24 cellular contexts compared by ENCODE assay signal in genomic region chr1:40273547-40274166, GRCh38. TPM values are rescaled to one million over a fixed set of nuclear protein-coding genes. Genes with fewer than 3 reads are reported as not detected.
DNase-seq lines count a peak whose midpoint lies in the region; ATAC-seq, FAIRE-seq and TF ChIP-seq lines count a peak whose summit lies in the region.
"Had no signal": no experiment of that assay in that cellular context is flagged by ENCODE, and none has a peak within 500 bp of the region (broad histone marks: within the 10 kb centered on the region; RNA-seq: fewer than 3 reads in every experiment).

No MANE protein-coding gene starts in this region.

- ATAC-seq in pancreas (peak in 3 of 4 donors; percentile 22 to 87 (median 51)), GM23338 (no peak)

- intact Hi-C loops in pancreas (cut with DNase I), result no loop called here
- intact Hi-C loops in CD4-positive, alpha-beta memory T cell (cut with micrococcal nuclease), result no loop called here

- no peak overlapping the region for H3K4me2 ChIP-seq in GM23338
- H3K4me2 ChIP-seq: BLaER1, PC-9, SK-N-SH had no signal

- H3K4me1 ChIP-seq in pancreas (peaks cover 7 to 11% (median 7%) of the 10 kb centered on the region in 3 donors), GM23338 (ENCODE audit: insufficient read depth) (no peaks in the 10 kb centered on the region)
- H3K4me1 ChIP-seq in CD4-positive, alpha-beta memory T cell (ENCODE audit: insufficient read depth, low read length), result no peaks in the 10 kb centered on the region
- no peaks in the 10 kb centered on the region for H3K4me1 ChIP-seq in CD8-positive, alpha-beta memory T cell (ENCODE audit: insufficient read depth, low read length)
- H3K4me1 ChIP-seq: BLaER1 had no signal

- H4K20me1 ChIP-seq in GM23338 (replicated peaks; ENCODE audit: insufficient read depth), result peaks cover 16% of the 10 kb centered on the region
- H4K20me1 ChIP-seq: BLaER1 had no signal

- H3K36me3 Mint-ChIP-seq in CD4-positive, alpha-beta memory T cell, result peaks cover 40 to 53% of the 10 kb centered on the region in 2 donors
- H3K36me3 Mint-ChIP-seq in GM23338 (ENCODE audit: low read depth), result peaks cover 48% of the 10 kb centered on the region
- H3K36me3 Mint-ChIP-seq in CD8-positive, alpha-beta memory T cell, result peaks cover 0 to 67% (median 32%) of the 10 kb centered on the region in 3 donors

- no peaks in the 10 kb centered on the region for H3K9me2 ChIP-seq in GM23338 (ENCODE audit: insufficient read depth)
- H3K9me2 ChIP-seq: SK-N-SH had no signal

- H3K9me3 Mint-ChIP-seq in CD4-positive, alpha-beta memory T cell, result no peaks in the 10 kb centered on the region
- no peaks in the 10 kb centered on the region for H3K9me3 Mint-ChIP-seq in GM23338
- no peaks in the 10 kb centered on the region for H3K9me3 Mint-ChIP-seq in CD8-positive, alpha-beta memory T cell
- H3K9me3 Mint-ChIP-seq: CD4-positive, alpha-beta T cell had no signal

- FAIRE-seq in RCC 7860 (lab: Jason Lieb, UNC) (peak; percentile 72), pancreas (lab: Jason Lieb, UNC) (no peak)
- FAIRE-seq: G401.6 had no signal

- H3K36me3 ChIP-seq in pancreas (peaks cover 0 to 19% (median 6%) of the 10 kb centered on the region in 3 donors), GM23338 (ENCODE audit: insufficient read depth) (peaks cover 27% of the 10 kb centered on the region; the same call in 1 of the 2 replicates)
- H3K36me3 ChIP-seq in CD4-positive, alpha-beta memory T cell (ENCODE audit: insufficient read depth, low read length), result peaks cover 40% of the 10 kb centered on the region
- H3K36me3 ChIP-seq in CD8-positive, alpha-beta memory T cell (ENCODE audit: insufficient read depth, low read length), result peaks cover 36% of the 10 kb centered on the region

- WGBS in pancreas, 2 donors, result 28 to 31% methylated on average over 4 of the region's 4 CpGs

- H2AFZ ChIP-seq in GM23338, result no peak overlapping the region
- H2AFZ ChIP-seq: PC-9 had no signal

- H3K27ac ChIP-seq in pancreas (peak overlapping the region in 2 of 4 donors; percentile 22 to 53), GM23338 (ENCODE audit: low read depth) (no peak overlapping the region)
- H3K27ac ChIP-seq in CD4-positive, alpha-beta memory T cell (ENCODE audit: low read depth, low read length), result no peak overlapping the region
- H3K27ac ChIP-seq in CD8-positive, alpha-beta memory T cell (ENCODE audit: low read depth, low read length), result no peak overlapping the region
- H3K27ac ChIP-seq: BLaER1, HL-60, PC-9 had no signal

- H3K79me2 ChIP-seq in GM23338 (replicated peaks; ENCODE audit: insufficient read depth), result 0 out of 2 replicates have a peak, but pooled peaks cover 6% of the 10 kb centered on the region

- H3K4me1 Mint-ChIP-seq in CD4-positive, alpha-beta memory T cell, result peaks cover 0 to 9% (median 4%) of the 10 kb centered on the region in 4 donors
- H3K4me1 Mint-ChIP-seq in GM23338, result peaks cover 5% of the 10 kb centered on the region; the same call in 2 of the 3 replicates
- H3K4me1 Mint-ChIP-seq in CD8-positive, alpha-beta memory T cell, result peaks cover 0 to 9% (median 3%) of the 10 kb centered on the region in 3 donors

- CTCF ChIA-PET in CD4-positive, alpha-beta memory T cell (lab: Charles Lee; ENCODE audit: partially characterized antibody), result interaction anchor here (1.3 to 1.9 kb wide), 3 partner anchors 11 to 130 kb away, joined by 3 to 7 read pairs (median 6); no protein-coding TSS in a partner anchor
- CTCF ChIA-PET in CD8-positive, alpha-beta memory T cell (lab: Charles Lee), result interaction anchor here (0.8 to 1.4 kb wide), 3 partner anchors 41 to 131 kb away, joined by 3 to 4 read pairs (median 3); no protein-coding TSS in a partner anchor

- DNase-seq in RCC 7860 (ENCODE audit: low spot score), result no peak
- peak; percentile 13 for DNase-seq in amniotic epithelial cell (ENCODE audit: low read depth)
- peak; percentile 33 for DNase-seq in kidney glomerular epithelial cell (lab: John Stamatoyannopoulos, UW)
- no peak for DNase-seq in pancreas
- DNase-seq in CD4-positive, alpha-beta memory T cell, result no peak
- DNase-seq in GM23338 (ENCODE audit: low spot score), result no peak
- no peak for DNase-seq in CD8-positive, alpha-beta memory T cell
- DNase-seq: CD4-positive, alpha-beta T cell; KG1; NCI-H1092; NCI-H1436 treated with DMSO at 0.1 percent for 48 hours; NCI-H1930; NCI-H226; NCI-H510A treated with DMSO at 0.1 percent for 48 hours; NCI-H748 treated with DMSO at 0.1 percent for 48 hours; PC-9; SIG-M5; SK-N-SH had no signal

- H3F3A ChIP-seq in GM23338 (replicated peaks; ENCODE audit: low read depth), result no peaks in the 10 kb centered on the region; the same call in 1 of the 2 replicates

- TF ChIP-seq CTCF in pancreas (IDR thresholded peaks at IDR 0.05) (no peak), GM23338 (conservative IDR thresholded peaks at IDR 0.05; ENCODE audit: low read depth in 2 of 2) (no peak)

- H3K9me3 ChIP-seq in pancreas, result no peaks in the 10 kb centered on the region
- no peaks in the 10 kb centered on the region for H3K9me3 ChIP-seq in CD4-positive, alpha-beta memory T cell (ENCODE audit: control insufficient read depth in 1 of 2, low read length in 2 of 2)
- H3K9me3 ChIP-seq in CD8-positive, alpha-beta memory T cell (ENCODE audit: low read length), result no peaks in the 10 kb centered on the region
- H3K9me3 ChIP-seq: BLaER1, SK-N-SH had no signal

- H3K4me3 Mint-ChIP-seq in CD4-positive, alpha-beta memory T cell, result no peak overlapping the region
- no peak overlapping the region for H3K4me3 Mint-ChIP-seq in GM23338
- H3K4me3 Mint-ChIP-seq in CD8-positive, alpha-beta memory T cell, result no peak overlapping the region
- H3K4me3 Mint-ChIP-seq: CD4-positive, alpha-beta T cell had no signal

- H3K27me3 ChIP-seq in pancreas, result no peaks in the 10 kb centered on the region
- H3K27me3 ChIP-seq in CD4-positive, alpha-beta memory T cell (ENCODE audit: insufficient read depth, low read length), result no peaks in the 10 kb centered on the region
- H3K27me3 ChIP-seq in GM23338 (ENCODE audit: insufficient read depth), result no peaks in the 10 kb centered on the region
- H3K27me3 ChIP-seq in CD8-positive, alpha-beta memory T cell (ENCODE audit: insufficient read depth, low read length, poor library complexity, severe bottlenecking), result no peaks in the 10 kb centered on the region
- H3K27me3 ChIP-seq: BLaER1 had no signal

- POLR2A ChIA-PET in CD4-positive, alpha-beta memory T cell (lab: Charles Lee; ENCODE audit: partially characterized antibody), result interaction anchor here (0.5 to 0.6 kb wide), 2 partner anchors 113 to 230 kb away, joined by 3 to 4 read pairs; no protein-coding TSS in a partner anchor
- POLR2A ChIA-PET in CD8-positive, alpha-beta memory T cell (lab: Charles Lee), result no interaction called here

- no peak overlapping the region for H3K4me3 ChIP-seq in pancreas
- no peak overlapping the region for H3K4me3 ChIP-seq in CD4-positive, alpha-beta memory T cell (ENCODE audit: low read length in 2 of 2)
- H3K4me3 ChIP-seq in GM23338, result no peak overlapping the region
- H3K4me3 ChIP-seq in CD8-positive, alpha-beta memory T cell (ENCODE audit: low read length), result no peak overlapping the region
- H3K4me3 ChIP-seq: BLaER1, PC-9 had no signal

- no peaks in the 10 kb centered on the region for H3K27me3 Mint-ChIP-seq in CD4-positive, alpha-beta memory T cell
- peaks cover 6% of the 10 kb centered on the region for H3K27me3 Mint-ChIP-seq in GM23338 (ENCODE audit: insufficient read depth, low read depth, poor library complexity)
- H3K27me3 Mint-ChIP-seq in CD8-positive, alpha-beta memory T cell, result no peaks in the 10 kb centered on the region
- H3K27me3 Mint-ChIP-seq: CD4-positive, alpha-beta T cell had no signal

- peak overlapping the region in 2 of 7 donors; percentile 13 to 32 for H3K27ac Mint-ChIP-seq in CD4-positive, alpha-beta memory T cell
- H3K27ac Mint-ChIP-seq in GM23338, result no peak overlapping the region
- peak overlapping the region in 1 of 8 donors; percentile 43 for H3K27ac Mint-ChIP-seq in CD8-positive, alpha-beta memory T cell
- H3K27ac Mint-ChIP-seq: CD4-positive, alpha-beta T cell had no signal

RNA-seq across cellular contexts. Expression of gene ZMPSTE24, which starts 15.6 kb away (rescaled TPM):
- 10 to 100 TPM in 5 of 6 donors, 1 to 10 TPM in 1; 9.9 to 29.8 (median 12.4) TPM for total RNA-seq in pancreas
- polyA plus RNA-seq in pancreas (10 to 100 TPM in 1 of 2 donors, 1 to 10 TPM in 1; 6.9 to 17.0 TPM), GM23338 (2016; fragmentation: Nextera tagmentation; extraction: Ambion mirVana) (22.3 and 23.1 TPM in 2 replicates)
- 10 to 100 TPM; 19.7 to 21.0 TPM for total RNA-seq in CD4-positive, alpha-beta memory T cell
- polyA plus RNA-seq in CD4-positive, alpha-beta memory T cell, result 10 to 100 TPM; 27.1 to 44.1 TPM
- 51.2 and 76.0 TPM in 2 replicates for total RNA-seq in GM23338 (2014; rRNA removed; shearing (Covaris generic))
- 10 to 100 TPM; 51.0 to 53.7 TPM for total RNA-seq in CD8-positive, alpha-beta memory T cell
- 32.5 TPM for polyA plus RNA-seq in CD8-positive, alpha-beta memory T cell

RNA-seq across cellular contexts. Expression of gene TMCO2, which starts 25.9 kb away (rescaled TPM):
- not detected for total RNA-seq in pancreas
- polyA plus RNA-seq in pancreas (not detected), GM23338 (2016; fragmentation: Nextera tagmentation; extraction: Ambion mirVana) (not detected in 2 replicates)
- total RNA-seq in CD4-positive, alpha-beta memory T cell, result under 1 TPM in 1 of 2 experiments, not detected in 1; 0.47 TPM
- polyA plus RNA-seq in CD4-positive, alpha-beta memory T cell, result not detected
- not detected in 2 replicates for total RNA-seq in GM23338 (2014; rRNA removed; shearing (Covaris generic))
- not detected for total RNA-seq in CD8-positive, alpha-beta memory T cell
- polyA plus RNA-seq in CD8-positive, alpha-beta memory T cell, result not detected
- total RNA-seq: CD4-positive, alpha-beta T cell; Daoy; H4; HT-29; PC-9 had no signal
- polyA plus RNA-seq: SK-N-SH had no signal

RNA-seq across cellular contexts. Expression of gene COL9A2, which starts 43.4 kb away (rescaled TPM):
- 10 to 100 TPM in 1 of 6 donors, 1 to 10 TPM in 3, under 1 TPM in 2; 0.55 to 10.9 (median 1.8) TPM for total RNA-seq in pancreas
- polyA plus RNA-seq in pancreas, result 1 to 10 TPM; 5.4 to 7.5 TPM
- total RNA-seq in CD4-positive, alpha-beta memory T cell, result 1 to 10 TPM; 2.1 to 2.8 TPM
- under 1 TPM in 1 of 2 donors, not detected in 1; 0.41 TPM for polyA plus RNA-seq in CD4-positive, alpha-beta memory T cell
- total RNA-seq in GM23338 (2014; rRNA removed; shearing (Covaris generic)), result 2.8 and 9.1 TPM in 2 replicates
- polyA plus RNA-seq in GM23338 (2016; fragmentation: Nextera tagmentation; extraction: Ambion mirVana), result 1.7 and 2.6 TPM in 2 replicates
- 1 to 10 TPM; 4.4 to 5.5 TPM for total RNA-seq in CD8-positive, alpha-beta memory T cell
- polyA plus RNA-seq in CD8-positive, alpha-beta memory T cell, result 0.68 TPM

Comparison
In these comparisons a context has a peak if more than half of its experiments do, and no peak if none do; other contexts are left out.
1. DNase-seq: peak in amniotic epithelial cell (single experiment) and kidney glomerular epithelial cell (single experiment); none in RCC 7860 (single experiment), pancreas (0 of 6), CD4-positive, alpha-beta memory T cell (0 of 5), GM23338 (single experiment) and CD8-positive, alpha-beta memory T cell (0 of 5).